10 cellular contexts compared by ENCODE assay signal in the genomic region with DNA sequence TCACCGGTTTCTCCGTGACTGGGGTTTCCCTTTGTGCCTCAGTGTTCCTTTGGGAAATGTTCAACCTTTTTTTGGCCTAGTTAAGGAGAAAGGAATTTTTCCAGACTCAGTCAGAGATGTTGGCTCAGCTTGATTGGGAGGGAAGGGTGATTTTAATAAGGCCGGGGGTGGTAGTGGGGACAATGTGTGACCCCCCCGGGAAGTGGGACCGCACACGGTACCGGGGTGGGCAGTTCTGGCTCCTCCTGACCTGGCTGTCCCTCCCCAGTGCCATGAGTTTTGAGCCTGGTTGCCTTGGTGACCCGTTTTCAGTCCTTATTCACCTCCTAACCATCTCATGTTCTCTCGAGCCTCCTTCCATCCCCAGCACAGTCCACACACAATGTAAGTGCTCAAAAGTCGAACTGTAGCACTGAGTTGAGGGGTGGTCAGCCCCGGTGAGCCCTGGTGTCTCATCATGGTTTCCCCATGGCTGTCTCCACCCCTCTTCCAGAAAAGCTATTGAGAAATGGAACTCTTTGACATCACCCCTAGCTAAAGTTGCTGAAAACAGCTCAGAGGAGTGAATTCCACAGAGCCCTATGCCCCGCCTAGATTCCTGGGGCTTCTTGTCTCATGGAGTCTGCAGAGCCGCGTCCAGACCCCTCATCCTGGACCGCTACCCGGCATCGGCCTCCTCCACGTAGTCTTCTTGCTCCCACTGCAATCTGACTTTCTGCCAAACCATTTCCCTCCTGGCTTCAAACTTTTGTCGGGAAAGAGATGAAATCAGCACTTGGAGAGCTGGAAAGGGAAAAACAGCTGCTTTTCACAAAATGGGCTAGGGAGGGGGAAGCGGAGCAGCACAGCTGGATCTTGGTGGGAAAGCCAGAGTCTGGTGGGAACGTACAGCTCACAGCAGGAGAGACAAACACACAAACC.
DNase-seq lines count a peak whose midpoint lies in the region; TF ChIP-seq lines count a peak whose summit lies in the region.
"Had no signal": no experiment of that assay in that cellular context is flagged by ENCODE, and none has a peak within 500 bp of the region (broad histone marks: within the 10 kb centered on the region; RNA-seq: fewer than 3 reads in every experiment).

No MANE protein-coding gene starts in this region.

- H2AFZ ChIP-seq in SK-N-SH (ENCODE audit: low read depth) = no peak overlapping the region

- no peak for TF ChIP-seq CTCF in SK-N-SH (IDR thresholded peaks at IDR 0.05)

- no peaks in the 10 kb centered on the region for H4K20me1 ChIP-seq in SK-N-SH (ENCODE audit: insufficient read depth)

- H3K4me2 ChIP-seq in skeletal muscle satellite cell (ENCODE audit: low read length) = peak overlapping the region; percentile 46
- H3K4me2 ChIP-seq in SK-N-SH = no peak overlapping the region

- no peaks in the 10 kb centered on the region for H3K36me3 ChIP-seq in skeletal muscle satellite cell (ENCODE audit: insufficient read depth, low read length)
- no peaks in the 10 kb centered on the region for H3K36me3 ChIP-seq in SK-N-SH (replicated peaks in 1 of 2; ENCODE audit: control insufficient read depth in 1 of 2, insufficient read depth in 2 of 2, low read length in 1 of 2)

- DNase-seq in EL (peak; percentile 77), brain pericyte (ENCODE audit: low read depth, low spot score) (peak; percentile 79), NAMALWA (ENCODE audit: low spot score) (no peak), T1000 (lab: John Stamatoyannopoulos, UW) (no peak), SK-N-SH (no peak)
- DNase-seq in activated CD8-positive, alpha-beta memory T cell treated with anti-CD3 and anti-CD28 coated beads, Interleukin-2, amount 50 U/mL, for 4 hours = no peak
- DNase-seq: DMS53; effector memory CD4-positive, alpha-beta T cell had no signal

- H3K27me3 ChIP-seq in layer of hippocampus (ENCODE audit: control insufficient read depth, insufficient read depth, low read length) (no peaks in the 10 kb centered on the region), skeletal muscle satellite cell (ENCODE audit: control insufficient read depth, insufficient read depth, low read length) (no peaks in the 10 kb centered on the region), SK-N-SH (ENCODE audit: insufficient read depth) (no peaks in the 10 kb centered on the region)

- H3K79me2 ChIP-seq in SK-N-SH (ENCODE audit: insufficient read depth) = no peaks in the 10 kb centered on the region

- H3K4me1 ChIP-seq in skeletal muscle satellite cell (ENCODE audit: control insufficient read depth, insufficient read depth, low read length) = peaks cover 31% of the 10 kb centered on the region
- H3K4me1 ChIP-seq in SK-N-SH (ENCODE audit: control insufficient read depth in 1 of 2, insufficient read depth in 2 of 2, low read depth in 1 of 2, low read length in 1 of 2) = peaks cover 0 to 4% of the 10 kb centered on the region in 2 experiments; a peak in 1 of 4 replicates

- H3K9me3 ChIP-seq in skeletal muscle satellite cell (replicated peaks; ENCODE audit: low read length) = no peaks in the 10 kb centered on the region
- H3K9me3 ChIP-seq in SK-N-SH = no peaks in the 10 kb centered on the region; the same call in 1 of the 2 replicates

- POLR2A ChIA-PET in SK-N-SH (lab: Yijun Ruan, JAX) = no interaction called here

- WGBS in SK-N-SH (ENCODE audit: low lambda C conversion rate) = 69% methylated on average over 19 of the region's 21 CpGs

- H3F3A ChIP-seq in SK-N-SH (replicated peaks; ENCODE audit: insufficient read depth) = no peaks in the 10 kb centered on the region

- peak overlapping the region; percentile 56 for H3K9ac ChIP-seq in skeletal muscle satellite cell (ENCODE audit: low read depth, low read length)
- no peak overlapping the region for H3K9ac ChIP-seq in SK-N-SH

- no peak for TF ChIP-seq RAD21 in SK-N-SH (IDR thresholded peaks at IDR 0.05; ENCODE audit: low read length)

- CTCF ChIA-PET in SK-N-SH (lab: Yijun Ruan, JAX) = interaction anchor here (0.8 to 1.4 kb wide), 2 partner anchors 9 to 24 kb away, joined by 3 read pairs; no protein-coding TSS in a partner anchor

- H3K27ac ChIP-seq in layer of hippocampus (ENCODE audit: low read depth, low read length) (peak overlapping the region; percentile 38), SK-N-SH (ENCODE audit: low read depth in 2 of 2, low read length in 1 of 2) (no peak overlapping the region)

- no peaks in the 10 kb centered on the region for H3K9me2 ChIP-seq in SK-N-SH

- H3K4me3 ChIP-seq in skeletal muscle satellite cell (ENCODE audit: low read length) (peak overlapping the region; percentile 25), SK-N-SH (ENCODE audit: low read depth in 2 of 2, low read length in 1 of 2) (no peak overlapping the region)

- no peak for TF ChIP-seq EP300 in SK-N-SH (IDR thresholded peaks at IDR 0.05; ENCODE audit: borderline replicate concordance in 1 of 2, low read depth in 1 of 2, low read length in 1 of 2)

TF ChIP-seq in SK-N-SH, 30 proteins besides CTCF, POLR2A, EP300 and RAD21:
- no peak for TF ChIP-seq RFX5 (IDR thresholded peaks at IDR 0.05; ENCODE audit: low read length)
- no peak for TF ChIP-seq FOXM1 (IDR thresholded peaks at IDR 0.05; ENCODE audit: low read depth)
- TF ChIP-seq RCOR1 (IDR thresholded peaks at IDR 0.05; ENCODE audit: low read length) = no peak
- no peak for TF ChIP-seq SMC3 (IDR thresholded peaks at IDR 0.05; ENCODE audit: low read depth, low read length)
- TF ChIP-seq NRF1 (IDR thresholded peaks at IDR 0.05; ENCODE audit: low read depth, low read length) = no peak
- no peak for TF ChIP-seq FOXJ3 (CRISPR knock-in tag; IDR thresholded peaks at IDR 0.05)
- TF ChIP-seq YY1 (IDR thresholded peaks at IDR 0.05; ENCODE audit: low read depth) = no peak
- TF ChIP-seq, protein P1, sequence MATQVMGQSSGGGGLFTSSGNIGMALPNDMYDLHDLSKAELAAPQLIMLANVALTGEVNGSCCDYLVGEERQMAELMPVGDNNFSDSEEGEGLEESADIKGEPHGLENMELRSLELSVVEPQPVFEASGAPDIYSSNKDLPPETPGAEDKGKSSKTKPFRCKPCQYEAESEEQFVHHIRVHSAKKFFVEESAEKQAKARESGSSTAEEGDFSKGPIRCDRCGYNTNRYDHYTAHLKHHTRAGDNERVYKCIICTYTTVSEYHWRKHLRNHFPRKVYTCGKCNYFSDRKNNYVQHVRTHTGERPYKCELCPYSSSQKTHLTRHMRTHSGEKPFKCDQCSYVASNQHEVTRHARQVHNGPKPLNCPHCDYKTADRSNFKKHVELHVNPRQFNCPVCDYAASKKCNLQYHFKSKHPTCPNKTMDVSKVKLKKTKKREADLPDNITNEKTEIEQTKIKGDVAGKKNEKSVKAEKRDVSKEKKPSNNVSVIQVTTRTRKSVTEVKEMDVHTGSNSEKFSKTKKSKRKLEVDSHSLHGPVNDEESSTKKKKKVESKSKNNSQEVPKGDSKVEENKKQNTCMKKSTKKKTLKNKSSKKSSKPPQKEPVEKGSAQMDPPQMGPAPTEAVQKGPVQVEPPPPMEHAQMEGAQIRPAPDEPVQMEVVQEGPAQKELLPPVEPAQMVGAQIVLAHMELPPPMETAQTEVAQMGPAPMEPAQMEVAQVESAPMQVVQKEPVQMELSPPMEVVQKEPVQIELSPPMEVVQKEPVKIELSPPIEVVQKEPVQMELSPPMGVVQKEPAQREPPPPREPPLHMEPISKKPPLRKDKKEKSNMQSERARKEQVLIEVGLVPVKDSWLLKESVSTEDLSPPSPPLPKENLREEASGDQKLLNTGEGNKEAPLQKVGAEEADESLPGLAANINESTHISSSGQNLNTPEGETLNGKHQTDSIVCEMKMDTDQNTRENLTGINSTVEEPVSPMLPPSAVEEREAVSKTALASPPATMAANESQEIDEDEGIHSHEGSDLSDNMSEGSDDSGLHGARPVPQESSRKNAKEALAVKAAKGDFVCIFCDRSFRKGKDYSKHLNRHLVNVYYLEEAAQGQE (IDR thresholded peaks at IDR 0.05; ENCODE audit: low read depth, low read length) = no peak
- TF ChIP-seq PBX3 (IDR thresholded peaks at IDR 0.05) = no peak
- TF ChIP-seq IRF3 (IDR thresholded peaks at IDR 0.05; ENCODE audit: low read depth, low read length) = no peak
- TF ChIP-seq TEAD4 (IDR thresholded peaks at IDR 0.05; ENCODE audit: borderline replicate concordance, insufficient read depth) = no peak
- TF ChIP-seq JUND (IDR thresholded peaks at IDR 0.05) = no peak
- TF ChIP-seq ELF1 (IDR thresholded peaks at IDR 0.05) = no peak
- TF ChIP-seq GATA2 (CRISPR knock-in tag; IDR thresholded peaks at IDR 0.05) = no peak
- no peak for TF ChIP-seq MXI1 (IDR thresholded peaks at IDR 0.05; ENCODE audit: low read depth, low read length)
- TF ChIP-seq FOSL2 (IDR thresholded peaks at IDR 0.05; ENCODE audit: borderline replicate concordance, low read depth) = no peak

Comparison
In these comparisons a context has a peak if more than half of its experiments do, and no peak if none do; other contexts are left out.
1. DNase-seq: peak in EL (single experiment) and brain pericyte (single experiment); none in activated CD8-positive, alpha-beta memory T cell treated with anti-CD3 and anti-CD28 coated beads, Interleukin-2, amount 50 U/mL, for 4 hours (single experiment), NAMALWA (single experiment), T1000 (single experiment) and SK-N-SH (single experiment).